34 cellular contexts compared by ENCODE assay signal in the genomic region with DNA sequence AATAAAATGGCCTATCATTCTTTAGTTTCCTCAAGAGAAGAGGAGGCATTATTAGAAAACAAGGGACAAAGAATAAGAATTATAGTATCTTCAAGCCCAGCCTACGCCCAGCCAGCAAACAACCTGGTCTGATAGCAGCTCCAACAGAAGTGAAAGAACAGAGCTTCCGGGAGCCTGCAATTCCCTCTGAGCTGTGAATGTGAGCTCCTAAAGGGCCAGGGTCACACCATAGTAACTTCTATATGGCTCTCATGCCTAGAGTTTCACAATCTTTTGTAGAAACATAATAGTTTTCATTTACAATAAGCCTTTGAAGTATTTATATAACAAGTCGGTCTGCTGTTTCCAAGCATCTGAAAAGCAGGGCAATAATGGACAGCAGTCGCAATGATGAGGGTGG.
DNase-seq lines count a peak whose midpoint lies in the region; ATAC-seq, FAIRE-seq and TF ChIP-seq lines count a peak whose summit lies in the region.
"Had no signal": no experiment of that assay in that cellular context is flagged by ENCODE, and none has a peak within 500 bp of the region (broad histone marks: within the 10 kb centered on the region; RNA-seq: fewer than 3 reads in every experiment).

No MANE protein-coding gene starts in this region.

- TF ChIP-seq CTCF in Panc1 (IDR thresholded peaks at IDR 0.05) (no peak), stomach (IDR thresholded peaks at IDR 0.05) (no peak)

- no peak for FAIRE-seq in frontal cortex (lab: Jason Lieb, UNC)
- FAIRE-seq: islet of Langerhans had no signal

- H3K27ac ChIP-seq in Panc1 (ENCODE audit: low read length) (peak overlapping the region; percentile 80), cingulate gyrus (ENCODE audit: low read depth, low read length) (peak overlapping the region; percentile 66), mesodermal cell (ENCODE audit: low read depth, low read length, severe bottlenecking) (peak overlapping the region; percentile 24), stomach (peak overlapping the region in 2 of 5 donors; percentile 32 to 38)
- H3K27ac ChIP-seq: VCaP had no signal

- H3K4me1 ChIP-seq in Panc1 (ENCODE audit: control insufficient read depth, insufficient read depth, low read length) = peaks cover 31% of the 10 kb centered on the region
- peaks cover 17% of the 10 kb centered on the region for H3K4me1 ChIP-seq in mesodermal cell (ENCODE audit: control insufficient read depth, insufficient read depth, low read length, poor library complexity, severe bottlenecking)
- peaks cover 10 to 45% (median 20%) of the 10 kb centered on the region in 4 donors for H3K4me1 ChIP-seq in stomach

- TF ChIP-seq POLR2A in stomach (IDR thresholded peaks at IDR 0.05) = no peak

- no TSS peak for BruUV-seq in Panc1 (replicated peaks; lab: Mats Ljungman, UMichigan)

- H3K4me3 ChIP-seq in Panc1 (ENCODE audit: low read depth in 2 of 2, low read length in 2 of 2) = no peak overlapping the region
- H3K4me3 ChIP-seq in mesodermal cell (ENCODE audit: extremely low read depth, insufficient read depth, low read length, poor library complexity, severe bottlenecking) = no peak overlapping the region
- no peak overlapping the region for H3K4me3 ChIP-seq in stomach
- H3K4me3 ChIP-seq: GM12878 had no signal

- in situ Hi-C loops in Panc1 (cut with HindIII; ENCODE audit: low pct_unique_long_range_greater_than_20kb, low sequenced_read_pairs) = no loop called here

- H3K27me3 ChIP-seq in Panc1 (ENCODE audit: control insufficient read depth, insufficient read depth, low read length) (no peaks in the 10 kb centered on the region), stomach (no peaks in the 10 kb centered on the region)

- no peak for ATAC-seq in Panc1
- no peak for ATAC-seq in GM19395 (IDR thresholded peaks at IDR 0.05; ENCODE audit: unreplicated experiment)
- ATAC-seq: activated CD4-positive, alpha-beta T cell treated with anti-CD3 and anti-CD28 coated beads for 36 hours; activated CD8-positive, alpha-beta T cell treated with anti-CD3 and anti-CD28 coated beads for 36 hours; activated T-helper 17 cell treated with anti-CD3 and anti-CD28 coated beads, Interleukin-2, amount 50 U/mL, for 72 hours; CD8-positive, alpha-beta T cell; effector memory CD8-positive, alpha-beta T cell; GM12878; naive thymus-derived CD4-positive, alpha-beta T cell; PC-3; stimulated activated naive CD8-positive, alpha-beta T cell treated with anti-CD3 and anti-CD28 coated beads, Interleukin-15, amount 100 ng/mL, for 72 hours had no signal

- CTCF ChIA-PET in Panc1 (lab: Charles Lee) = no interaction called here

- H3K9me3 ChIP-seq in Panc1 (ENCODE audit: control insufficient read depth, insufficient read depth, low read depth, low read length) (no peaks in the 10 kb centered on the region), mesodermal cell (ENCODE audit: control insufficient read depth, low read length) (no peaks in the 10 kb centered on the region), stomach (no peaks in the 10 kb centered on the region)

- 0% methylated on average over 1 of the region's 4 CpGs for WGBS in mesodermal cell (ENCODE audit: insufficient coverage in 2 of 2), 2 experiments
- 32 to 59% (median 45%) methylated on average over 4 of the region's 4 CpGs for WGBS in stomach, 5 donors

- no peak for TF ChIP-seq EP300 in stomach (IDR thresholded peaks at IDR 0.05)

- DNase-seq in Panc1 (ENCODE audit: low read depth, low spot score) = no peak
- peak; percentile 31 for DNase-seq in stomach
- no peak for DNase-seq in frontal cortex (ENCODE audit: low spot score in 2 of 2)
- DNase-seq in putamen (ENCODE audit: low spot score) = no peak
- DNase-seq in NOMO-1 (lab: John Stamatoyannopoulos, UW; ENCODE audit: unreplicated experiment in 2 of 2) = no peak
- DNase-seq: ACHN; activated CD4-positive, alpha-beta T cell treated with anti-CD3 and anti-CD28 coated beads for 36 hours; activated CD8-positive, alpha-beta memory T cell treated with anti-CD3 and anti-CD28 coated beads, Interleukin-2, amount 50 U/mL, for 48 hours; activated CD8-positive, alpha-beta T cell treated with anti-CD3 and anti-CD28 coated beads for 36 hours; activated naive CD4-positive, alpha-beta T cell treated with anti-CD3 and anti-CD28 coated beads, Interleukin-2, amount 50 U/mL, for 16 hours; amniotic stem cell; CD8-positive, alpha-beta T cell; cortex of kidney; effector memory CD8-positive, alpha-beta T cell; erythroblast; H7; Kasumi-1; naive thymus-derived CD4-positive, alpha-beta T cell; NCI-H1417 treated with DMSO at 0.1 percent for 48 hours; NCI-H2029 treated with DMSO at 0.1 percent for 48 hours; NCI-H526; NK-92 treated with Interleukin-12 subunit alpha and Interleukin-12 subunit beta, amount 100 ng/mL, for 24 hours; PC-3; retina; stimulated activated CD4-positive, alpha-beta T cell treated with anti-CD3 and anti-CD28 coated beads, Interleukin-1b, Interleukin-23, amount 100 ng/mL, for 48 hours; stimulated activated CD8-positive, alpha-beta memory T cell treated with anti-CD3 and anti-CD28 coated beads, Interleukin-4, amount 100 ng/mL, for 48 hours; stimulated activated naive CD8-positive, alpha-beta T cell treated with anti-CD3 and anti-CD28 coated beads, Interleukin-15, amount 100 ng/mL, for 72 hours had no signal

- POLR2A ChIA-PET in Panc1 (lab: Charles Lee) = no interaction called here

- intact Hi-C loops in Panc1 (cut with micrococcal nuclease; ENCODE audit: unreplicated experiment) = no loop called here
- intact Hi-C loops in stomach (cut with DNase I; ENCODE audit: low total_unique reads) = no loop called here

- H3K36me3 ChIP-seq in Panc1 (ENCODE audit: control insufficient read depth, insufficient read depth, low read length) (no peaks in the 10 kb centered on the region), mesodermal cell (ENCODE audit: control insufficient read depth, insufficient read depth, low read length) (no peaks in the 10 kb centered on the region), stomach (no peaks in the 10 kb centered on the region)
